1 cellular context compared by ENCODE assay signal in genomic region chr21:28063241-28063640, GRCh38.
TF ChIP-seq lines count a peak whose summit lies in the region.

No MANE protein-coding gene starts in this region.

TF ChIP-seq in GM23338, 12 proteins besides CTCF, POLR2A, EP300 and RAD21 (continued from another document):
- no peak for TF ChIP-seq ZNF462 (CRISPR knock-in tag; IDR thresholded peaks at IDR 0.05)
- TF ChIP-seq NANOG (IDR thresholded peaks at IDR 0.05; ENCODE audit: borderline replicate concordance), result no peak
- no peak for TF ChIP-seq CREB1 (CRISPR knock-in tag; IDR thresholded peaks at IDR 0.05; ENCODE audit: low read depth)
- TF ChIP-seq ETS1 (IDR thresholded peaks at IDR 0.05), result no peak
- TF ChIP-seq EZH2 (IDR thresholded peaks at IDR 0.05; ENCODE audit: low read depth, unreplicated experiment), result no peak
- TF ChIP-seq, protein P1, sequence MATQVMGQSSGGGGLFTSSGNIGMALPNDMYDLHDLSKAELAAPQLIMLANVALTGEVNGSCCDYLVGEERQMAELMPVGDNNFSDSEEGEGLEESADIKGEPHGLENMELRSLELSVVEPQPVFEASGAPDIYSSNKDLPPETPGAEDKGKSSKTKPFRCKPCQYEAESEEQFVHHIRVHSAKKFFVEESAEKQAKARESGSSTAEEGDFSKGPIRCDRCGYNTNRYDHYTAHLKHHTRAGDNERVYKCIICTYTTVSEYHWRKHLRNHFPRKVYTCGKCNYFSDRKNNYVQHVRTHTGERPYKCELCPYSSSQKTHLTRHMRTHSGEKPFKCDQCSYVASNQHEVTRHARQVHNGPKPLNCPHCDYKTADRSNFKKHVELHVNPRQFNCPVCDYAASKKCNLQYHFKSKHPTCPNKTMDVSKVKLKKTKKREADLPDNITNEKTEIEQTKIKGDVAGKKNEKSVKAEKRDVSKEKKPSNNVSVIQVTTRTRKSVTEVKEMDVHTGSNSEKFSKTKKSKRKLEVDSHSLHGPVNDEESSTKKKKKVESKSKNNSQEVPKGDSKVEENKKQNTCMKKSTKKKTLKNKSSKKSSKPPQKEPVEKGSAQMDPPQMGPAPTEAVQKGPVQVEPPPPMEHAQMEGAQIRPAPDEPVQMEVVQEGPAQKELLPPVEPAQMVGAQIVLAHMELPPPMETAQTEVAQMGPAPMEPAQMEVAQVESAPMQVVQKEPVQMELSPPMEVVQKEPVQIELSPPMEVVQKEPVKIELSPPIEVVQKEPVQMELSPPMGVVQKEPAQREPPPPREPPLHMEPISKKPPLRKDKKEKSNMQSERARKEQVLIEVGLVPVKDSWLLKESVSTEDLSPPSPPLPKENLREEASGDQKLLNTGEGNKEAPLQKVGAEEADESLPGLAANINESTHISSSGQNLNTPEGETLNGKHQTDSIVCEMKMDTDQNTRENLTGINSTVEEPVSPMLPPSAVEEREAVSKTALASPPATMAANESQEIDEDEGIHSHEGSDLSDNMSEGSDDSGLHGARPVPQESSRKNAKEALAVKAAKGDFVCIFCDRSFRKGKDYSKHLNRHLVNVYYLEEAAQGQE (IDR thresholded peaks at IDR 0.05; ENCODE audit: unreplicated experiment), result no peak
- no peak for TF ChIP-seq ZNF114 (CRISPR knock-in tag; IDR thresholded peaks at IDR 0.05)
- no peak for TF ChIP-seq ZNF331 (CRISPR knock-in tag; IDR thresholded peaks at IDR 0.05; ENCODE audit: low read depth)
- no peak for TF ChIP-seq STAT1 (IDR thresholded peaks at IDR 0.05; ENCODE audit: unreplicated experiment)
- TF ChIP-seq EZH2phosphoT487 (IDR thresholded peaks at IDR 0.05; ENCODE audit: unreplicated experiment), result no peak
- no peak for TF ChIP-seq JUNB (IDR thresholded peaks at IDR 0.05; ENCODE audit: unreplicated experiment)
TF ChIP-seq in GM23338: peak in this region for 0.
